1 cellular context compared by ENCODE assay signal in the genomic region with DNA sequence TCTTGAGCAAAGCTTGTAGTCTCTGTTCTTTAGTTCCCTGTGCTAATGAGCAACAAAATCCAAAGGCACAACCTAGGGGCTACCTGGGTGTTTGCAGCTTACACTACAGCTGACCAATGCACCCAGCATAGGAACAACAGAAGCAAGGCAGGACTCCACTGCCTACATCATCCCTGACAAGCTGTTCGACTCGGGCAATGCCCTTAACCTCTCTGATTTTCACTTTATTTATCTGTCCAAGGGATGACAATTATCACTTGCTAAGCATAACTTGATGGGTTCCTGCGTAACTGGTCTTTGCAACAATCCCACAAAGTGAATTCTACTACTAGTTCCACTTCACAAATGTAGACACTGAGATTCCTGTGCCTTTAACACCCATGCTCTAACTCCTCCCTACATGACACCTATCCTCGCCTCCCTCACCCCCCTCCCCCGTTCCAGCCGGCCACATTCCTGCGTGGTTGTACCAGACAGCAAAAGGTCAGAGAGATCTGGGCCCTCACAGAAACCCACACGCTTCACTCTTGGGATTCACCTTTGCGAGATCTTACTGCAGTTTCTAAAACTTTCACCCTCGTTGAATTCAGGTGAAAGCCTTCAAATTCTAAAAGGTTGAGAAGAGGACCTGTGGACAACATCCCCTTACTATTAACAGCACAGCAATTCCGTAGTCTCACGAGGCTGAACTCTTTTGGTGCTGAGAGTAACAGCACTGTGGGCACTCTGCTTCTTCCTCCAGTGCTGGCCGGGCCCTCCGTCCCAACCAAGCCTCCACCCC.
TF ChIP-seq lines count a peak whose summit lies in the region.

No MANE protein-coding gene starts in this region.

TF ChIP-seq in HepG2, 621 proteins besides CTCF, POLR2A, EP300 and RAD21 (continued from another document):
- TF ChIP-seq, protein P1, sequence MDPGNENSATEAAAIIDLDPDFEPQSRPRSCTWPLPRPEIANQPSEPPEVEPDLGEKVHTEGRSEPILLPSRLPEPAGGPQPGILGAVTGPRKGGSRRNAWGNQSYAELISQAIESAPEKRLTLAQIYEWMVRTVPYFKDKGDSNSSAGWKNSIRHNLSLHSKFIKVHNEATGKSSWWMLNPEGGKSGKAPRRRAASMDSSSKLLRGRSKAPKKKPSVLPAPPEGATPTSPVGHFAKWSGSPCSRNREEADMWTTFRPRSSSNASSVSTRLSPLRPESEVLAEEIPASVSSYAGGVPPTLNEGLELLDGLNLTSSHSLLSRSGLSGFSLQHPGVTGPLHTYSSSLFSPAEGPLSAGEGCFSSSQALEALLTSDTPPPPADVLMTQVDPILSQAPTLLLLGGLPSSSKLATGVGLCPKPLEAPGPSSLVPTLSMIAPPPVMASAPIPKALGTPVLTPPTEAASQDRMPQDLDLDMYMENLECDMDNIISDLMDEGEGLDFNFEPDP (CRISPR knock-in tag; conservative IDR thresholded peaks at IDR 0.05), result no peak
- TF ChIP-seq, protein P2, sequence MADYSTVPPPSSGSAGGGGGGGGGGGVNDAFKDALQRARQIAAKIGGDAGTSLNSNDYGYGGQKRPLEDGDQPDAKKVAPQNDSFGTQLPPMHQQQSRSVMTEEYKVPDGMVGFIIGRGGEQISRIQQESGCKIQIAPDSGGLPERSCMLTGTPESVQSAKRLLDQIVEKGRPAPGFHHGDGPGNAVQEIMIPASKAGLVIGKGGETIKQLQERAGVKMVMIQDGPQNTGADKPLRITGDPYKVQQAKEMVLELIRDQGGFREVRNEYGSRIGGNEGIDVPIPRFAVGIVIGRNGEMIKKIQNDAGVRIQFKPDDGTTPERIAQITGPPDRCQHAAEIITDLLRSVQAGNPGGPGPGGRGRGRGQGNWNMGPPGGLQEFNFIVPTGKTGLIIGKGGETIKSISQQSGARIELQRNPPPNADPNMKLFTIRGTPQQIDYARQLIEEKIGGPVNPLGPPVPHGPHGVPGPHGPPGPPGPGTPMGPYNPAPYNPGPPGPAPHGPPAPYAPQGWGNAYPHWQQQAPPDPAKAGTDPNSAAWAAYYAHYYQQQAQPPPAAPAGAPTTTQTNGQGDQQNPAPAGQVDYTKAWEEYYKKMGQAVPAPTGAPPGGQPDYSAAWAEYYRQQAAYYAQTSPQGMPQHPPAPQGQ (CRISPR knock-in tag; IDR thresholded peaks at IDR 0.05; ENCODE audit: borderline replicate concordance), result no peak
- TF ChIP-seq DPF2 (CRISPR knock-in tag; IDR thresholded peaks at IDR 0.05; ENCODE audit: borderline replicate concordance, low read depth), result no peak
- no peak for TF ChIP-seq RORA (CRISPR knock-in tag; IDR thresholded peaks at IDR 0.05)
- TF ChIP-seq POLR2AphosphoS5 (IDR thresholded peaks at IDR 0.05; ENCODE audit: low read depth, low read length), result peak; percentile 60
- TF ChIP-seq, protein P3, sequence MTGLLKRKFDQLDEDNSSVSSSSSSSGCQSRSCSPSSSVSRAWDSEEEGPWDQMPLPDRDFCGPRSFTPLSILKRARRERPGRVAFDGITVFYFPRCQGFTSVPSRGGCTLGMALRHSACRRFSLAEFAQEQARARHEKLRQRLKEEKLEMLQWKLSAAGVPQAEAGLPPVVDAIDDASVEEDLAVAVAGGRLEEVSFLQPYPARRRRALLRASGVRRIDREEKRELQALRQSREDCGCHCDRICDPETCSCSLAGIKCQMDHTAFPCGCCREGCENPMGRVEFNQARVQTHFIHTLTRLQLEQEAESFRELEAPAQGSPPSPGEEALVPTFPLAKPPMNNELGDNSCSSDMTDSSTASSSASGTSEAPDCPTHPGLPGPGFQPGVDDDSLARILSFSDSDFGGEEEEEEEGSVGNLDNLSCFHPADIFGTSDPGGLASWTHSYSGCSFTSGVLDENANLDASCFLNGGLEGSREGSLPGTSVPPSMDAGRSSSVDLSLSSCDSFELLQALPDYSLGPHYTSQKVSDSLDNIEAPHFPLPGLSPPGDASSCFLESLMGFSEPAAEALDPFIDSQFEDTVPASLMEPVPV (CRISPR knock-in tag; IDR thresholded peaks at IDR 0.05), result 0 out of 2 replicates have a peak, but pooled peaks have one; percentile 32
- no peak for TF ChIP-seq PCBP1 (IDR thresholded peaks at IDR 0.05; ENCODE audit: borderline replicate concordance, low read depth, low read length)
- no peak for TF ChIP-seq ZBTB21 (CRISPR knock-in tag; IDR thresholded peaks at IDR 0.05)
- TF ChIP-seq NPAS2 (CRISPR knock-in tag; IDR thresholded peaks at IDR 0.05; ENCODE audit: borderline replicate concordance), result no peak
- TF ChIP-seq HOXA7 (CRISPR knock-in tag; IDR thresholded peaks at IDR 0.05), result peak; percentile 46; the same call in 1 of the 2 replicates
- no peak for TF ChIP-seq TBP (CRISPR knock-in tag; IDR thresholded peaks at IDR 0.05)
- no peak for TF ChIP-seq ZNF224 (CRISPR knock-in tag; IDR thresholded peaks at IDR 0.05)
- TF ChIP-seq ZNF263 (CRISPR knock-in tag; IDR thresholded peaks at IDR 0.05), result no peak
- no peak for TF ChIP-seq HIVEP1 (CRISPR knock-in tag; IDR thresholded peaks at IDR 0.05)
- no peak for TF ChIP-seq ZNF354B (CRISPR knock-in tag; IDR thresholded peaks at IDR 0.05)
- 0 out of 2 replicates have a peak, but pooled peaks have one; percentile 13 for TF ChIP-seq KAT8 (CRISPR knock-in tag; IDR thresholded peaks at IDR 0.05)
- no peak for TF ChIP-seq ZNF33A (CRISPR knock-in tag; IDR thresholded peaks at IDR 0.05; ENCODE audit: borderline replicate concordance)
- TF ChIP-seq, protein P4, sequence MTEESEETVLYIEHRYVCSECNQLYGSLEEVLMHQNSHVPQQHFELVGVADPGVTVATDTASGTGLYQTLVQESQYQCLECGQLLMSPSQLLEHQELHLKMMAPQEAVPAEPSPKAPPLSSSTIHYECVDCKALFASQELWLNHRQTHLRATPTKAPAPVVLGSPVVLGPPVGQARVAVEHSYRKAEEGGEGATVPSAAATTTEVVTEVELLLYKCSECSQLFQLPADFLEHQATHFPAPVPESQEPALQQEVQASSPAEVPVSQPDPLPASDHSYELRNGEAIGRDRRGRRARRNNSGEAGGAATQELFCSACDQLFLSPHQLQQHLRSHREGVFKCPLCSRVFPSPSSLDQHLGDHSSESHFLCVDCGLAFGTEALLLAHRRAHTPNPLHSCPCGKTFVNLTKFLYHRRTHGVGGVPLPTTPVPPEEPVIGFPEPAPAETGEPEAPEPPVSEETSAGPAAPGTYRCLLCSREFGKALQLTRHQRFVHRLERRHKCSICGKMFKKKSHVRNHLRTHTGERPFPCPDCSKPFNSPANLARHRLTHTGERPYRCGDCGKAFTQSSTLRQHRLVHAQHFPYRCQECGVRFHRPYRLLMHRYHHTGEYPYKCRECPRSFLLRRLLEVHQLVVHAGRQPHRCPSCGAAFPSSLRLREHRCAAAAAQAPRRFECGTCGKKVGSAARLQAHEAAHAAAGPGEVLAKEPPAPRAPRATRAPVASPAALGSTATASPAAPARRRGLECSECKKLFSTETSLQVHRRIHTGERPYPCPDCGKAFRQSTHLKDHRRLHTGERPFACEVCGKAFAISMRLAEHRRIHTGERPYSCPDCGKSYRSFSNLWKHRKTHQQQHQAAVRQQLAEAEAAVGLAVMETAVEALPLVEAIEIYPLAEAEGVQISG (CRISPR knock-in tag; IDR thresholded peaks at IDR 0.05), result no peak
- TF ChIP-seq ZFP36L1 (CRISPR knock-in tag; IDR thresholded peaks at IDR 0.05), result no peak
- no peak for TF ChIP-seq MTA1 (CRISPR knock-in tag; IDR thresholded peaks at IDR 0.05; ENCODE audit: borderline replicate concordance)
- TF ChIP-seq MEF2D (CRISPR knock-in tag; IDR thresholded peaks at IDR 0.05), result no peak
- TF ChIP-seq, protein P5, sequence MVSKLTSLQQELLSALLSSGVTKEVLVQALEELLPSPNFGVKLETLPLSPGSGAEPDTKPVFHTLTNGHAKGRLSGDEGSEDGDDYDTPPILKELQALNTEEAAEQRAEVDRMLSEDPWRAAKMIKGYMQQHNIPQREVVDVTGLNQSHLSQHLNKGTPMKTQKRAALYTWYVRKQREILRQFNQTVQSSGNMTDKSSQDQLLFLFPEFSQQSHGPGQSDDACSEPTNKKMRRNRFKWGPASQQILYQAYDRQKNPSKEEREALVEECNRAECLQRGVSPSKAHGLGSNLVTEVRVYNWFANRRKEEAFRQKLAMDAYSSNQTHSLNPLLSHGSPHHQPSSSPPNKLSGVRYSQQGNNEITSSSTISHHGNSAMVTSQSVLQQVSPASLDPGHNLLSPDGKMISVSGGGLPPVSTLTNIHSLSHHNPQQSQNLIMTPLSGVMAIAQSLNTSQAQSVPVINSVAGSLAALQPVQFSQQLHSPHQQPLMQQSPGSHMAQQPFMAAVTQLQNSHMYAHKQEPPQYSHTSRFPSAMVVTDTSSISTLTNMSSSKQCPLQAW (CRISPR knock-in tag; IDR thresholded peaks at IDR 0.05), result no peak
- 0 out of 2 replicates have a peak, but pooled peaks have one; percentile 36 for TF ChIP-seq SNAPC2 (CRISPR knock-in tag; IDR thresholded peaks at IDR 0.05)
- TF ChIP-seq ZNF430 (CRISPR knock-in tag; IDR thresholded peaks at IDR 0.05), result 0 out of 2 replicates have a peak, but pooled peaks have one; percentile 67
- TF ChIP-seq RARG (CRISPR knock-in tag; IDR thresholded peaks at IDR 0.05; ENCODE audit: low read depth), result no peak
- no peak for TF ChIP-seq ZSCAN29 (CRISPR knock-in tag; conservative IDR thresholded peaks at IDR 0.05)
- TF ChIP-seq MLLT10 (CRISPR knock-in tag; IDR thresholded peaks at IDR 0.05), result no peak
- TF ChIP-seq AGO1 (IDR thresholded peaks at IDR 0.05; ENCODE audit: low read depth, low read length, poor library complexity, severe bottlenecking), result no peak
TF ChIP-seq in HepG2: peak in this region for 15.
